17 cellular contexts compared by ENCODE assay signal in the genomic region with DNA sequence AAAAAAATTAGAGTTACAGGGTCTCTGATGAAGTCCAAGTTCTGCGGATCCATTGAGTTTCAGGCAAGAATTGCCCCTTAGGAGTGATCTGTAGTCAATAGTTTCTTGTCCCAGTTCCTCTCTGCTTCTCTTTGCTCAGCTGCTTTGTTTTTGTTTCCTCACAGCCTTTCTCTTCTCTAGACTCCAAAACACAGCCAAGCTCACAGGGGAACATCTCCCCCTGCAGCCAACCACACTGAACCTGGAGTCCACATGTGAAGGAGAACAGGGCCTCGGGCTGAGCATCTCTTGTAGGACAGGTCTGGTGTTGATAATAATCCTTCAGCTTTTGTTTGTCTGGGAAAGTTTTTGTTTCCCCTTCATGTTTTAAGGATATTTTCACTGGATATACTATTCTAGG.
"Had no signal": no experiment of that assay in that cellular context is flagged by ENCODE, and none has a peak within 500 bp of the region (broad histone marks: within the 10 kb centered on the region; RNA-seq: fewer than 3 reads in every experiment).

No MANE protein-coding gene starts in this region.

- H3K27me3 ChIP-seq: foreskin keratinocyte, neutrophil, ovary, tibial artery had no signal

- DNase-seq: activated T-cell treated with anti-CD3 and anti-CD28 coated beads, Interleukin-2, amount 50 U/mL, for 1 hour; aorta; dermis blood vessel endothelial cell; effector CD8-positive, alpha-beta T cell; foreskin keratinocyte; left ventricle myocardium inferior; midbrain; natural killer cell; ovary; right cardiac atrium; stimulated activated naive CD8-positive, alpha-beta T cell treated with anti-CD3 and anti-CD28 coated beads, Interleukin-15, amount 100 ng/mL, for 72 hours; T-helper 9 cell; tibial artery had no signal

- H3K27ac Mint-ChIP-seq: activated naive CD4-positive, alpha-beta T cell treated with anti-CD3 and anti-CD28 coated beads, Interleukin-2, amount 50 U/mL, for 72 hours; activated T-helper 17 cell treated with anti-CD3 and anti-CD28 coated beads, Interleukin-2, amount 50 U/mL, for 72 hours; natural killer cell; stimulated activated naive CD8-positive, alpha-beta T cell treated with anti-CD3 and anti-CD28 coated beads, Interleukin-15, amount 100 ng/mL, for 72 hours had no signal

- H3K36me3 Mint-ChIP-seq: activated naive CD4-positive, alpha-beta T cell treated with anti-CD3 and anti-CD28 coated beads, Interleukin-2, amount 50 U/mL, for 72 hours; brain; natural killer cell had no signal

- H3K4me3 ChIP-seq: left ventricle myocardium inferior, ovary, tibial artery had no signal

- H3K4me1 ChIP-seq: foreskin keratinocyte, left ventricle myocardium inferior had no signal

- H3K36me3 ChIP-seq: left ventricle myocardium inferior, neutrophil, ovary, tibial artery had no signal

- H3K27ac ChIP-seq: foreskin keratinocyte, left ventricle myocardium inferior, neutrophil, ovary, tibial artery had no signal

- H3K9me3 Mint-ChIP-seq: activated naive CD4-positive, alpha-beta T cell treated with anti-CD3 and anti-CD28 coated beads, Interleukin-2, amount 50 U/mL, for 72 hours; activated T-helper 17 cell treated with anti-CD3 and anti-CD28 coated beads, Interleukin-2, amount 50 U/mL, for 72 hours; natural killer cell; stimulated activated naive CD8-positive, alpha-beta T cell treated with anti-CD3 and anti-CD28 coated beads, Interleukin-15, amount 100 ng/mL, for 72 hours had no signal

- H3K4me1 Mint-ChIP-seq: activated T-helper 17 cell treated with anti-CD3 and anti-CD28 coated beads, Interleukin-2, amount 50 U/mL, for 72 hours; natural killer cell; stimulated activated naive CD8-positive, alpha-beta T cell treated with anti-CD3 and anti-CD28 coated beads, Interleukin-15, amount 100 ng/mL, for 72 hours had no signal

- H3K4me3 Mint-ChIP-seq: activated T-helper 17 cell treated with anti-CD3 and anti-CD28 coated beads, Interleukin-2, amount 50 U/mL, for 72 hours; brain; natural killer cell; stimulated activated naive CD8-positive, alpha-beta T cell treated with anti-CD3 and anti-CD28 coated beads, Interleukin-15, amount 100 ng/mL, for 72 hours had no signal

- ATAC-seq: activated naive CD4-positive, alpha-beta T cell treated with anti-CD3 and anti-CD28 coated beads, Interleukin-2, amount 50 U/mL, for 72 hours; activated T-helper 17 cell treated with anti-CD3 and anti-CD28 coated beads, Interleukin-2, amount 50 U/mL, for 72 hours; foreskin keratinocyte; natural killer cell; right cardiac atrium; stimulated activated naive CD8-positive, alpha-beta T cell treated with anti-CD3 and anti-CD28 coated beads, Interleukin-15, amount 100 ng/mL, for 72 hours had no signal

- H3K9me3 ChIP-seq: left ventricle myocardium inferior, neutrophil, ovary, tibial artery had no signal
